In the genomic region with DNA sequence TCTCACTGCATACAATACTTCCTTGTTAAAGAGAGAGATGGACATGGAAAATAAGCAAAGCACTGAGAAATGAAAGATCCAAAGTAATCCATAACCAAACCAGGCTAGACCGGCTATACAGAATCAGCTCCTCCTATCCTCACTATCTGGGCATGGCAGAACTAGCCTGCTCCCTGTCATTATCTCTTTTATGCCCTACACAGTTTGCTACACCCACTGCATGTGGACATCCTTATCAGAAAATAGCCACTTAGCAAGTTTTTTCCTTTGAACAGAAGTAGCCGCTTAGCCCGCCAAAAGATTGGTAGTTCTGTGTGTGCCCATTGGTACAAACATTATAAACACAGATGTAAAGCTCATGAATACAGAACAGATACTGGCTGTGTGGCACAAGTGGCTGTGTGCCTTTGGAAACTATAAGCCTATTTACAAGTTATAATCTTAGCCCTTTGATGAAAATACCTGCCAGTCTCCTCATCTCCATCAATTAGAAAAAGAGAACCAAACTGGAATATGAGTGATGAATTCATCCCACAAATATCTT, we compare ENCODE assay signal across 1 cellular context.
TF ChIP-seq lines count a peak whose summit lies in the region.

No MANE protein-coding gene starts in this region.

TF ChIP-seq in SK-N-SH, 30 proteins besides CTCF, POLR2A, EP300 and RAD21 (continued from another document):
- TF ChIP-seq FOXM1 (IDR thresholded peaks at IDR 0.05; ENCODE audit: low read depth) (no peak), CHD2 (IDR thresholded peaks at IDR 0.05; ENCODE audit: low read length, partially characterized antibody) (no peak), NFIC (IDR thresholded peaks at IDR 0.05; ENCODE audit: borderline replicate concordance) (no peak), GABPA (IDR thresholded peaks at IDR 0.05; ENCODE audit: low read depth) (no peak)
- TF ChIP-seq, protein P1, sequence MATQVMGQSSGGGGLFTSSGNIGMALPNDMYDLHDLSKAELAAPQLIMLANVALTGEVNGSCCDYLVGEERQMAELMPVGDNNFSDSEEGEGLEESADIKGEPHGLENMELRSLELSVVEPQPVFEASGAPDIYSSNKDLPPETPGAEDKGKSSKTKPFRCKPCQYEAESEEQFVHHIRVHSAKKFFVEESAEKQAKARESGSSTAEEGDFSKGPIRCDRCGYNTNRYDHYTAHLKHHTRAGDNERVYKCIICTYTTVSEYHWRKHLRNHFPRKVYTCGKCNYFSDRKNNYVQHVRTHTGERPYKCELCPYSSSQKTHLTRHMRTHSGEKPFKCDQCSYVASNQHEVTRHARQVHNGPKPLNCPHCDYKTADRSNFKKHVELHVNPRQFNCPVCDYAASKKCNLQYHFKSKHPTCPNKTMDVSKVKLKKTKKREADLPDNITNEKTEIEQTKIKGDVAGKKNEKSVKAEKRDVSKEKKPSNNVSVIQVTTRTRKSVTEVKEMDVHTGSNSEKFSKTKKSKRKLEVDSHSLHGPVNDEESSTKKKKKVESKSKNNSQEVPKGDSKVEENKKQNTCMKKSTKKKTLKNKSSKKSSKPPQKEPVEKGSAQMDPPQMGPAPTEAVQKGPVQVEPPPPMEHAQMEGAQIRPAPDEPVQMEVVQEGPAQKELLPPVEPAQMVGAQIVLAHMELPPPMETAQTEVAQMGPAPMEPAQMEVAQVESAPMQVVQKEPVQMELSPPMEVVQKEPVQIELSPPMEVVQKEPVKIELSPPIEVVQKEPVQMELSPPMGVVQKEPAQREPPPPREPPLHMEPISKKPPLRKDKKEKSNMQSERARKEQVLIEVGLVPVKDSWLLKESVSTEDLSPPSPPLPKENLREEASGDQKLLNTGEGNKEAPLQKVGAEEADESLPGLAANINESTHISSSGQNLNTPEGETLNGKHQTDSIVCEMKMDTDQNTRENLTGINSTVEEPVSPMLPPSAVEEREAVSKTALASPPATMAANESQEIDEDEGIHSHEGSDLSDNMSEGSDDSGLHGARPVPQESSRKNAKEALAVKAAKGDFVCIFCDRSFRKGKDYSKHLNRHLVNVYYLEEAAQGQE (IDR thresholded peaks at IDR 0.05; ENCODE audit: low read depth, low read length), result no peak
- TF ChIP-seq, protein P2, sequence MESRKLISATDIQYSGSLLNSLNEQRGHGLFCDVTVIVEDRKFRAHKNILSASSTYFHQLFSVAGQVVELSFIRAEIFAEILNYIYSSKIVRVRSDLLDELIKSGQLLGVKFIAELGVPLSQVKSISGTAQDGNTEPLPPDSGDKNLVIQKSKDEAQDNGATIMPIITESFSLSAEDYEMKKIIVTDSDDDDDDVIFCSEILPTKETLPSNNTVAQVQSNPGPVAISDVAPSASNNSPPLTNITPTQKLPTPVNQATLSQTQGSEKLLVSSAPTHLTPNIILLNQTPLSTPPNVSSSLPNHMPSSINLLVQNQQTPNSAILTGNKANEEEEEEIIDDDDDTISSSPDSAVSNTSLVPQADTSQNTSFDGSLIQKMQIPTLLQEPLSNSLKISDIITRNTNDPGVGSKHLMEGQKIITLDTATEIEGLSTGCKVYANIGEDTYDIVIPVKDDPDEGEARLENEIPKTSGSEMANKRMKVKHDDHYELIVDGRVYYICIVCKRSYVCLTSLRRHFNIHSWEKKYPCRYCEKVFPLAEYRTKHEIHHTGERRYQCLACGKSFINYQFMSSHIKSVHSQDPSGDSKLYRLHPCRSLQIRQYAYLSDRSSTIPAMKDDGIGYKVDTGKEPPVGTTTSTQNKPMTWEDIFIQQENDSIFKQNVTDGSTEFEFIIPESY (IDR thresholded peaks at IDR 0.05; ENCODE audit: borderline replicate concordance, low read depth), result no peak
TF ChIP-seq in SK-N-SH: peak in this region for 0.
